28 cellular contexts compared by ENCODE assay signal in genomic region chr12:128910629-128911028, GRCh38. TPM values are rescaled to one million over a fixed set of nuclear protein-coding genes. Genes with fewer than 3 reads are reported as not detected.
DNase-seq lines count a peak whose midpoint lies in the region; ATAC-seq, FAIRE-seq and TF ChIP-seq lines count a peak whose summit lies in the region.
"Had no signal": no experiment of that assay in that cellular context is flagged by ENCODE, and none has a peak within 500 bp of the region (broad histone marks: within the 10 kb centered on the region; RNA-seq: fewer than 3 reads in every experiment).

No MANE protein-coding gene starts in this region.

- DNase-seq in HepG2 (ENCODE audit: low spot score) (no peak), endodermal cell (peak; percentile 31), right lobe of liver (no peak), upper lobe of right lung (no peak), NCI-H2081 (lab: John Stamatoyannopoulos, UW) (no peak), PC-3 (no peak)
- no peak for DNase-seq in activated CD4-positive, alpha-beta T cell treated with anti-CD3 and anti-CD28 coated beads, Interleukin-2, amount 50 U/mL, for 1 hour
- DNase-seq: AML-193; CD4-positive, alpha-beta T cell; CD8-positive, alpha-beta T cell; DMS 273 treated with DMSO at 0.1 percent for 48 hours; DMS153; DMS53; DMS79; DND-41; EL; GDM1 had no signal

- H3K9ac ChIP-seq in liver (ENCODE audit: low read depth in 1 of 2, low read length in 2 of 2) (peak overlapping the region in 1 of 2 donors; percentile 16), HepG2 (ENCODE audit: insufficient read depth, low read depth, low read length) (no peak overlapping the region), endodermal cell (ENCODE audit: extremely low read depth, low read length, poor library complexity, severe bottlenecking) (no peak overlapping the region), PC-3 (ENCODE audit: low read length) (no peak overlapping the region)
- H3K9ac ChIP-seq: BLaER1 treated with 17β-estradiol and CSF1 and Interleukin-3, amounts not matched to agents 10 nM and 100 nM had no signal

- peak overlapping the region; percentile 78 for H3K27ac ChIP-seq in liver (ENCODE audit: low read depth in 1 of 2, low read length in 2 of 2)
- H3K27ac ChIP-seq in HepG2 (ENCODE audit: extremely low read length, insufficient read depth, low read length): no peak overlapping the region
- H3K27ac ChIP-seq in endodermal cell (ENCODE audit: low read depth, low read length): no peak overlapping the region
- H3K27ac ChIP-seq in right lobe of liver: peak overlapping the region; percentile 76 to 81 (median 78)
- H3K27ac ChIP-seq in upper lobe of right lung: no peak overlapping the region
- H3K27ac ChIP-seq in PC-3 (ENCODE audit: low read length): no peak overlapping the region
- H3K27ac ChIP-seq: 22Rv1; A549; BLaER1 treated with 17β-estradiol and CSF1 and Interleukin-3, amounts not matched to agents 10 nM and 100 nM; C4-2B had no signal

- CTCF ChIA-PET in HepG2 (lab: Yijun Ruan, JAX; ENCODE audit: low intra/inter-chr PET ratio, low total read pairs): no interaction called here
- CTCF ChIA-PET in PC-3 (lab: Charles Lee): no interaction called here

- TF ChIP-seq EP300 in HepG2 (IDR thresholded peaks at IDR 0.05; ENCODE audit: low read depth in 2 of 2, low read length in 2 of 2) (no peak), HepG2 (CRISPR knock-in tag; IDR thresholded peaks at IDR 0.05; ENCODE audit: borderline replicate concordance) (no peak)

- H3K36me3 ChIP-seq in liver (ENCODE audit: control insufficient read depth in 4 of 4, insufficient read depth in 3 of 4, low read depth in 1 of 4, low read length in 3 of 4): no peaks in the 10 kb centered on the region
- H3K36me3 ChIP-seq in HepG2 (replicated peaks in 1 of 2; ENCODE audit: control insufficient read depth in 1 of 2, insufficient read depth in 2 of 2, low read length in 2 of 2): no peaks in the 10 kb centered on the region
- no peaks in the 10 kb centered on the region for H3K36me3 ChIP-seq in endodermal cell (ENCODE audit: control insufficient read depth, insufficient read depth, low read length)
- H3K36me3 ChIP-seq in right lobe of liver: peaks cover 0 to 2% (median 0%) of the 10 kb centered on the region in 4 donors
- no peaks in the 10 kb centered on the region for H3K36me3 ChIP-seq in upper lobe of right lung
- no peaks in the 10 kb centered on the region for H3K36me3 ChIP-seq in PC-3 (ENCODE audit: low read depth, low read length)

- intact Hi-C loops in HepG2 (cut with micrococcal nuclease; ENCODE audit: unreplicated experiment): no loop called here
- intact Hi-C loops in right lobe of liver (cut with DNase I): no loop called here
- intact Hi-C loops in upper lobe of right lung (cut with DNase I): no loop called here
- intact Hi-C loops in PC-3 (cut with micrococcal nuclease): no loop called here

- TF ChIP-seq POLR2A in HepG2 (IDR thresholded peaks at IDR 0.05; ENCODE audit: insufficient read depth in 1 of 2, low read depth in 2 of 2, low read length in 2 of 2) (no peak), right lobe of liver (IDR thresholded peaks at IDR 0.05) (no peak)

- POLR2A ChIA-PET in HepG2 (lab: Yijun Ruan, JAX): no interaction called here
- POLR2A ChIA-PET in PC-3 (lab: Charles Lee; ENCODE audit: unreplicated experiment): no interaction called here

- H3K9me2 ChIP-seq in PC-3 (replicated peaks; ENCODE audit: low read length): no peaks in the 10 kb centered on the region

- no peaks in the 10 kb centered on the region for H3F3A ChIP-seq in PC-3 (ENCODE audit: low read length, unreplicated experiment)

- H3K4me2 ChIP-seq in HepG2 (ENCODE audit: low read depth, low read length): no peak overlapping the region
- no peak overlapping the region for H3K4me2 ChIP-seq in PC-3 (ENCODE audit: low read length)
- H3K4me2 ChIP-seq: A549 had no signal

- no peak for ATAC-seq in HepG2
- no peak for ATAC-seq in right lobe of liver
- ATAC-seq in upper lobe of right lung: peak; percentile 71
- no peak for ATAC-seq in PC-3
- ATAC-seq: A549; CD8-positive, alpha-beta T cell; GM12878 had no signal

- no peak for FAIRE-seq in HepG2 (lab: Jason Lieb, UNC)
- FAIRE-seq: A549, GM12892, GM18507 had no signal

- in situ Hi-C loops in HepG2 (cut with HindIII; ENCODE audit: extremely low pct_ligation_motif_present, low pct_unique_long_range_greater_than_20kb): no loop called here

- H3K36me3 Mint-ChIP-seq in endodermal cell (ENCODE audit: low read depth): peaks cover 20% of the 10 kb centered on the region
- H3K36me3 Mint-ChIP-seq: CD8-positive, alpha-beta T cell had no signal

- no peaks in the 10 kb centered on the region for H3K27me3 Mint-ChIP-seq in endodermal cell (ENCODE audit: insufficient read depth)
- H3K27me3 Mint-ChIP-seq: CD4-positive, alpha-beta T cell had no signal

- H3K4me3 ChIP-seq in liver (ENCODE audit: low read depth in 1 of 3, low read length in 3 of 3): no peak overlapping the region
- no peak overlapping the region for H3K4me3 ChIP-seq in HepG2 (replicated peaks in 1 of 3; ENCODE audit: insufficient read depth in 1 of 3, low read depth in 2 of 3, low read length in 3 of 3)
- H3K4me3 ChIP-seq in endodermal cell (ENCODE audit: low read length): no peak overlapping the region
- H3K4me3 ChIP-seq in right lobe of liver: no peak overlapping the region
- H3K4me3 ChIP-seq in upper lobe of right lung: no peak overlapping the region
- H3K4me3 ChIP-seq in PC-3 (ENCODE audit: low read length): no peak overlapping the region
- H3K4me3 ChIP-seq: A549; BLaER1 treated with 17β-estradiol and CSF1 and Interleukin-3, amounts not matched to agents 10 nM and 100 nM; GM12878 had no signal

- H3K27me3 ChIP-seq in liver (ENCODE audit: control insufficient read depth in 4 of 4, insufficient read depth in 4 of 4, low read length in 3 of 4) (no peaks in the 10 kb centered on the region), HepG2 (ENCODE audit: control insufficient read depth in 1 of 2, insufficient read depth in 2 of 2, low read length in 2 of 2) (no peaks in the 10 kb centered on the region; a peak in 1 of 5 replicates), endodermal cell (ENCODE audit: control insufficient read depth, insufficient read depth, low read length, poor library complexity, severe bottlenecking) (no peaks in the 10 kb centered on the region), right lobe of liver (no peaks in the 10 kb centered on the region), upper lobe of right lung (no peaks in the 10 kb centered on the region), PC-3 (ENCODE audit: low read length) (peaks cover 78% of the 10 kb centered on the region)

- no peaks in the 10 kb centered on the region for H3K9me3 ChIP-seq in liver (ENCODE audit: control insufficient read depth in 4 of 4, low read length in 3 of 4)
- H3K9me3 ChIP-seq in HepG2 (ENCODE audit: low read length): no peaks in the 10 kb centered on the region
- no peaks in the 10 kb centered on the region for H3K9me3 ChIP-seq in endodermal cell (ENCODE audit: control insufficient read depth, low read length)
- H3K9me3 ChIP-seq in right lobe of liver: no peaks in the 10 kb centered on the region
- no peaks in the 10 kb centered on the region for H3K9me3 ChIP-seq in upper lobe of right lung
- H3K9me3 ChIP-seq in PC-3 (ENCODE audit: low read length): no peaks in the 10 kb centered on the region
- H3K9me3 ChIP-seq: A549; BLaER1 treated with 17β-estradiol and CSF1 and Interleukin-3, amounts not matched to agents 10 nM and 100 nM had no signal

- no peak overlapping the region for H3K4me3 Mint-ChIP-seq in endodermal cell
- H3K4me3 Mint-ChIP-seq: B cell; CD4-positive, alpha-beta T cell; CD8-positive, alpha-beta T cell had no signal

- H3K79me2 ChIP-seq in HepG2 (ENCODE audit: insufficient read depth, low read length) (no peaks in the 10 kb centered on the region), PC-3 (ENCODE audit: low read length) (no peaks in the 10 kb centered on the region)

- no peak overlapping the region for H3K27ac Mint-ChIP-seq in endodermal cell
- H3K27ac Mint-ChIP-seq: B cell; CD4-positive, alpha-beta T cell; CD8-positive, alpha-beta T cell had no signal

- H3K4me1 Mint-ChIP-seq in endodermal cell: no peaks in the 10 kb centered on the region

- H3K4me1 ChIP-seq in liver (ENCODE audit: control insufficient read depth in 4 of 4, insufficient read depth in 4 of 4, low read length in 3 of 4): peaks cover 0 to 17% (median 0%) of the 10 kb centered on the region in 4 donors
- peaks cover 20% of the 10 kb centered on the region for H3K4me1 ChIP-seq in HepG2 (ENCODE audit: insufficient read depth, low read length)
- H3K4me1 ChIP-seq in endodermal cell (ENCODE audit: control insufficient read depth, insufficient read depth, low read length): no peaks in the 10 kb centered on the region
- H3K4me1 ChIP-seq in right lobe of liver: peaks cover 0 to 35% (median 7%) of the 10 kb centered on the region in 4 donors
- H3K4me1 ChIP-seq in upper lobe of right lung: no peaks in the 10 kb centered on the region
- H3K4me1 ChIP-seq in PC-3 (ENCODE audit: insufficient read depth, low read length): no peaks in the 10 kb centered on the region
- H3K4me1 ChIP-seq: A549 had no signal

- BruUV-seq in HepG2 (replicated peaks; lab: Mats Ljungman, UMichigan) (no TSS peak), PC-3 (replicated peaks; lab: Mats Ljungman, UMichigan) (no TSS peak)

- H2AFZ ChIP-seq in HepG2 (ENCODE audit: low read length): no peak overlapping the region
- no peak overlapping the region for H2AFZ ChIP-seq in PC-3 (ENCODE audit: low read length)

- TF ChIP-seq RAD21 in liver (IDR thresholded peaks at IDR 0.05): no peak
- TF ChIP-seq RAD21 in HepG2 (CRISPR knock-in tag; IDR thresholded peaks at IDR 0.05): no peak

- H4K20me1 ChIP-seq in HepG2 (ENCODE audit: insufficient read depth, low read length) (no peaks in the 10 kb centered on the region), PC-3 (ENCODE audit: low read length) (no peaks in the 10 kb centered on the region)

- TF ChIP-seq CTCF in liver (IDR thresholded peaks at IDR 0.05; ENCODE audit: low read depth, low read length, missing input control) (no peak), HepG2 (CRISPR knock-in tag; IDR thresholded peaks at IDR 0.05) (no peak), endodermal cell (conservative IDR thresholded peaks at IDR 0.05) (no peak), right lobe of liver (IDR thresholded peaks at IDR 0.05) (no peak), upper lobe of right lung (IDR thresholded peaks at IDR 0.05) (no peak), PC-3 (conservative IDR thresholded peaks at IDR 0.05; ENCODE audit: low read depth, low read length) (no peak)

- H3K9me3 Mint-ChIP-seq in endodermal cell: no peaks in the 10 kb centered on the region
- H3K9me3 Mint-ChIP-seq: CD4-positive, alpha-beta T cell; CD8-positive, alpha-beta T cell had no signal

- 92% methylated on average over 10 of the region's 10 CpGs for WGBS in liver
- WGBS in HepG2 (ENCODE audit: low lambda C conversion rate): 65% methylated on average over 10 of the region's 10 CpGs
- 93 to 98% methylated on average over 10 of the region's 10 CpGs for WGBS in endodermal cell (ENCODE audit: insufficient coverage in 1 of 2, insufficient read length in 1 of 2), 2 experiments
- WGBS in right lobe of liver (ENCODE audit: insufficient coverage, low coverage, low lambda C conversion rate, missing lambda C conversion rate): 83% methylated on average over 9 of the region's 10 CpGs

RNA-seq across cellular contexts. Expression of gene GLT1D1, which starts 57.4 kb away (rescaled TPM):
- total RNA-seq in liver: 10 to 100 TPM; 13.1 to 17.7 TPM
- 10 to 100 TPM; 10.4 to 14.6 TPM for polyA plus RNA-seq in liver
- 0.09 TPM in 1 of 2 replicates, not detected in the other for total RNA-seq in HepG2 (2016; rRNA removed; fragmentation: Illumina TruSeq; extraction: Trizol)
- total RNA-seq in HepG2 (2016; cell fraction: cytosol; rRNA removed; fragmentation: Illumina TruSeq; extraction: Trizol; ENCODE audit: low read depth): not detected in 2 replicates
- total RNA-seq in HepG2 (2016; cell fraction: insoluble cytoplasmic fraction; rRNA removed; fragmentation: Illumina TruSeq; extraction: Trizol): not detected in 2 replicates
- total RNA-seq in HepG2 (2016; cell fraction: membrane; rRNA removed; fragmentation: Illumina TruSeq; extraction: Trizol): not detected in 2 replicates
- not detected in 2 replicates for total RNA-seq in HepG2 (2016; cell fraction: nucleus; rRNA removed; fragmentation: Illumina TruSeq; extraction: Trizol)
- polyA plus RNA-seq in HepG2 (2011; rRNA removed): 0.17 and 0.24 TPM in 2 replicates
- 0.12 and 0.24 TPM in 2 replicates for polyA plus RNA-seq in HepG2 (2011; cell fraction: cytosol; rRNA removed)
- 0.10 TPM in 1 of 2 replicates, not detected in the other for polyA plus RNA-seq in HepG2 (2011; cell fraction: nucleus; rRNA removed)
- 0.20 and 0.48 TPM in 2 replicates for polyA plus RNA-seq in HepG2 (2012)
- 0.06 TPM in 1 of 2 replicates, not detected in the other for polyA plus RNA-seq in HepG2 (2016; cell fraction: cytosol; fragmentation: Illumina TruSeq; extraction: Trizol; ENCODE audit: low read depth)
- 0.11 TPM in 1 of 2 replicates, not detected in the other for polyA plus RNA-seq in HepG2 (2016; cell fraction: insoluble cytoplasmic fraction; fragmentation: Illumina TruSeq; extraction: Trizol; ENCODE audit: low read depth)
- 0.06 and 0.15 TPM in 2 replicates for polyA plus RNA-seq in HepG2 (2016; cell fraction: membrane; fragmentation: Illumina TruSeq; extraction: Trizol; ENCODE audit: low read depth)
- polyA plus RNA-seq in HepG2 (2016; cell fraction: nucleus; fragmentation: Illumina TruSeq; extraction: Trizol; ENCODE audit: insufficient read depth, low read depth): not detected in 2 replicates
- polyA minus RNA-seq in HepG2 (2011; rRNA and poly(A)+ RNA removed; ENCODE audit: low replicate concordance): 0.04 and 0.07 TPM in 2 replicates
- not detected in 2 replicates for polyA minus RNA-seq in HepG2 (2011; cell fraction: cytosol; rRNA and poly(A)+ RNA removed)
- 0.12 TPM in 1 of 2 replicates, not detected in the other for polyA minus RNA-seq in HepG2 (2011; cell fraction: nucleus; rRNA and poly(A)+ RNA removed)
- total RNA-seq in endodermal cell: 10 to 100 TPM; 23.8 to 25.4 TPM
- polyA plus RNA-seq in endodermal cell (2013, experiment 1 of 2): 7.3 TPM
- 7.9 TPM for polyA plus RNA-seq in endodermal cell (2013, experiment 2 of 2)
- total RNA-seq in right lobe of liver: 10 to 100 TPM; 14.9 to 21.9 (median 20.2) TPM
- total RNA-seq in upper lobe of right lung: 3.5 TPM
- total RNA-seq in PC-3 (2014; rRNA removed): not detected in 2 replicates
- total RNA-seq: A172; CD8-positive, alpha-beta T cell had no signal
- polyA plus RNA-seq: A549, BJ had no signal

Comparison
In these comparisons a context has a peak if more than half of its experiments do, and no peak if none do; other contexts are left out.
1. H3K27ac ChIP-seq: peak in liver (2 of 2) and right lobe of liver (3 of 3); none in HepG2 (single experiment), endodermal cell (single experiment), upper lobe of right lung (single experiment) and PC-3 (single experiment).